ENCODE assay signal across 8 cellular contexts in genomic region chr15:60649845-60650548, GRCh38.
DNase-seq lines count a peak whose midpoint lies in the region; ATAC-seq and TF ChIP-seq lines count a peak whose summit lies in the region.

No MANE protein-coding gene starts in this region.

- H3K27ac ChIP-seq in CD4-positive, alpha-beta T cell (ENCODE audit: low read depth, low read length) = no peak overlapping the region
- no peak overlapping the region for H3K27ac ChIP-seq in iPS-18a (ENCODE audit: low read length)

- H3K27me3 ChIP-seq in CD4-positive, alpha-beta T cell (ENCODE audit: control insufficient read depth, insufficient read depth, low read length) = no peaks in the 10 kb centered on the region
- no peaks in the 10 kb centered on the region for H3K27me3 ChIP-seq in iPS-18a (ENCODE audit: control insufficient read depth, insufficient read depth, low read length)

- no peaks in the 10 kb centered on the region for H3K27me3 Mint-ChIP-seq in CD4-positive, alpha-beta T cell
- peaks cover under 1% of the 10 kb centered on the region for H3K27me3 Mint-ChIP-seq in glutamatergic neuron (ENCODE audit: unreplicated experiment)

- DNase-seq in CD4-positive, alpha-beta T cell = peak in 5 of 10 experiments; percentile 4 to 11 (median 7)
- peak; percentile 60 for DNase-seq in activated CD4-positive, alpha-beta T cell treated with anti-CD3 and anti-CD28 coated beads for 48 hours
- DNase-seq in midbrain (lab: John Stamatoyannopoulos, UW) = no peak
- no peak for DNase-seq in NCI-H187 treated with DMSO at 0.1 percent for 48 hours (lab: John Stamatoyannopoulos, UW)
- DNase-seq in glutamatergic neuron = no peak

- H3K4me1 Mint-ChIP-seq in CD4-positive, alpha-beta T cell (ENCODE audit: low read depth) = peaks cover 46% of the 10 kb centered on the region
- peaks cover 14% of the 10 kb centered on the region for H3K4me1 Mint-ChIP-seq in glutamatergic neuron (ENCODE audit: low read depth, unreplicated experiment)

- peak overlapping the region; percentile 58 for H3K4me3 Mint-ChIP-seq in CD4-positive, alpha-beta T cell
- no peak overlapping the region for H3K4me3 Mint-ChIP-seq in glutamatergic neuron (ENCODE audit: unreplicated experiment)

- H3K36me3 ChIP-seq in iPS-18a (ENCODE audit: control insufficient read depth, low read depth, low read length) = no peaks in the 10 kb centered on the region

- H3K36me3 Mint-ChIP-seq in CD4-positive, alpha-beta T cell (ENCODE audit: low read depth) = no peaks in the 10 kb centered on the region
- no peaks in the 10 kb centered on the region for H3K36me3 Mint-ChIP-seq in glutamatergic neuron (ENCODE audit: unreplicated experiment)

- H3K4me3 ChIP-seq in iPS-18a (ENCODE audit: low read length) = peak overlapping the region; percentile 13

- intact Hi-C loops in CD4-positive, alpha-beta T cell (cut with DNase I, micrococcal nuclease) = loop anchor here in 1 of 2 experiments (5.0 kb wide), 2 partner anchors 63 to 267 kb away; no protein-coding TSS in a partner anchor

- TF ChIP-seq CTCF in CD4-positive, alpha-beta T cell (IDR thresholded peaks at IDR 0.05) = no peak
- no peak for TF ChIP-seq CTCF in glutamatergic neuron (IDR thresholded peaks at IDR 0.05; ENCODE audit: partially characterized antibody, unreplicated experiment)

- H3K9me3 ChIP-seq in CD4-positive, alpha-beta T cell (ENCODE audit: control insufficient read depth, low read length) = no peaks in the 10 kb centered on the region
- no peaks in the 10 kb centered on the region for H3K9me3 ChIP-seq in iPS-18a (ENCODE audit: control insufficient read depth, low read depth, low read length)

- no peaks in the 10 kb centered on the region for H3K9me3 Mint-ChIP-seq in CD4-positive, alpha-beta T cell
- no peaks in the 10 kb centered on the region for H3K9me3 Mint-ChIP-seq in glutamatergic neuron (ENCODE audit: unreplicated experiment)

- peaks cover 42% of the 10 kb centered on the region for H3K4me1 ChIP-seq in iPS-18a (ENCODE audit: control insufficient read depth, low read depth, low read length)

- H3K9ac ChIP-seq in iPS-18a (ENCODE audit: low read length) = no peak overlapping the region

- CTCF ChIA-PET in CD4-positive, alpha-beta T cell (lab: Charles Lee) = interaction anchor here (0.8 to 1.9 kb wide), 4 partner anchors 64 to 283 kb away, joined by 3 to 7 read pairs (median 3); no protein-coding TSS in a partner anchor

- POLR2A ChIA-PET in CD4-positive, alpha-beta T cell (lab: Charles Lee) = interaction anchor here (0.6 to 1.8 kb wide), 17 partner anchors 13 to 267 kb away, joined by 3 to 12 read pairs (median 5); no protein-coding TSS in a partner anchor

- ATAC-seq in CD4-positive, alpha-beta T cell (ENCODE audit: poor library complexity) = peak; percentile 84
- peak; percentile 46 for ATAC-seq in GM21723 (IDR thresholded peaks at IDR 0.05; ENCODE audit: unreplicated experiment)
- no peak for ATAC-seq in HG03520 (IDR thresholded peaks at IDR 0.05; ENCODE audit: unreplicated experiment)

- H3K27ac Mint-ChIP-seq in CD4-positive, alpha-beta T cell = peak overlapping the region; percentile 79
- H3K27ac Mint-ChIP-seq in glutamatergic neuron (ENCODE audit: unreplicated experiment) = no peak overlapping the region
